ENCODE assay signal across 8 cellular contexts in the genomic region with DNA sequence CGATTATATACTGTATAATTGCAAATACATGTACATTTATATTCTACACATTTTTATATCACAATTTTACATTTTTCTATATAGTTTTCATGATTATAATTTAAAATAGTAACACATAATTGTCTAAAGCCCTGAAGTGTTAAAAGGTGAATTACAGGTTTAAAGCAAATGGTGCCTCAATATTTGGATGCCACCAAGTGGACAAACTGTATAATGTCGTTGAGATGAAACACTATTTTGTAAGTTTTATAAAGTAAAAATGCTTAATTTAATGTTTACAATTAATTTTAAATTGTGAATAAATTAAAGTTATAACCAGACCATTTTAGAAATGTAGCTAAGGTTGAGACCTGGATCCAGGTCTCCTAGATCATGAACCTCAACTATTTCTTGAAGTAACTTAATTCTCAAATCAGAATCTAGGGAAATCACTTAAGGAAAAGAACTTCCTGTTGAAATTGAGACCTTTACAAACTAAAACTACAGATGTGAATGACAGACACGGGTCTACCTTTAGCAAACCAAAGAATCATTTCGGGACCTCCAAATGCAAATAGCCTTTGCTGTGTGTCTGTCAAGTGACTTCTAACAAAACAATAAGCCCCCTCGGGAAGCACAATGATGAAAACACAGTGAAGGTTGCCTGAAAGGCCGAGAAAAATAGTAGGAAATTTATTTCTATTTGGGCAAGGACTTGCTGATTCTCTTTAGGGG. TPM values are rescaled to one million over a fixed set of nuclear protein-coding genes. Genes with fewer than 3 reads are reported as not detected.
DNase-seq lines count a peak whose midpoint lies in the region; ATAC-seq, FAIRE-seq and TF ChIP-seq lines count a peak whose summit lies in the region.

No MANE protein-coding gene starts in this region.

- H3K36me3 ChIP-seq in heart right ventricle (no peaks in the 10 kb centered on the region), SJCRH30 (no peaks in the 10 kb centered on the region), stomach (peaks cover 0 to 6% (median 0%) of the 10 kb centered on the region in 4 donors)

- FAIRE-seq in frontal cortex (lab: Jason Lieb, UNC) = peak; percentile 95

- intact Hi-C loops in heart right ventricle (cut with DNase I) (loop anchor here in 2 of 10 donors (10.0 kb wide), 2 partner anchors 61 to 341 kb away; partner anchors contain the start of gene C3orf70 (in 1 of the 2)), Right ventricle myocardium superior (cut with DNase I) (no loop called here), stomach (cut with DNase I; ENCODE audit: low total_unique reads) (no loop called here)

- H3K27me3 ChIP-seq in heart right ventricle (no peaks in the 10 kb centered on the region), SJCRH30 (no peaks in the 10 kb centered on the region), stomach (no peaks in the 10 kb centered on the region)

- no peaks in the 10 kb centered on the region for H3K9me3 ChIP-seq in heart right ventricle
- H3K9me3 ChIP-seq in SJCRH30 (replicated peaks) = no peaks in the 10 kb centered on the region
- no peaks in the 10 kb centered on the region for H3K9me3 ChIP-seq in stomach

- TF ChIP-seq EP300 in stomach (IDR thresholded peaks at IDR 0.05) = no peak

- 26 to 33% methylated on average over 6 of the region's 6 CpGs for WGBS in heart right ventricle, 2 donors
- whole genome bisulfite sequencing in stomach, 5 donors = 13 to 26% (median 19%) methylated on average over 6 of the region's 6 CpGs

- peak; percentile 20 to 67 (median 54) for TF ChIP-seq CTCF in heart right ventricle (IDR thresholded peaks at IDR 0.05)
- TF ChIP-seq CTCF in stomach (IDR thresholded peaks at IDR 0.05) = peak in 3 of 7 experiments; percentile 17 to 41 (median 35)

- ATAC-seq in heart right ventricle (peak in 1 of 8 donors; percentile 63), Right ventricle myocardium superior (ENCODE audit: poor library complexity) (no peak), GM18909 (IDR thresholded peaks at IDR 0.05; ENCODE audit: poor library complexity, unreplicated experiment) (no peak), HG02588 (IDR thresholded peaks at IDR 0.05; ENCODE audit: unreplicated experiment) (no peak)

- peak overlapping the region in 8 of 10 donors; percentile 15 to 81 (median 60) for H3K27ac ChIP-seq in heart right ventricle
- no peak overlapping the region; the same call in 1 of the 2 replicates for H3K27ac ChIP-seq in SJCRH30
- peak overlapping the region in 4 of 5 donors; percentile 65 to 74 (median 69) for H3K27ac ChIP-seq in stomach

- DNase-seq in heart right ventricle (no peak), Right ventricle myocardium superior (no peak), SJCRH30 (peak in 1 of 2 experiments; percentile 51), frontal cortex (ENCODE audit: low spot score in 2 of 2) (no peak), stomach (no peak), SK-N-DZ (ENCODE audit: low spot score) (no peak)

- TF ChIP-seq POLR2A in stomach (IDR thresholded peaks at IDR 0.05) = no peak

- H3K4me3 ChIP-seq in heart right ventricle (peak overlapping the region in 8 of 10 donors; percentile 10 to 50 (median 40)), SJCRH30 (peak overlapping the region; percentile 34), stomach (peak overlapping the region; percentile 11 to 42 (median 34))

- peaks cover 0 to 15% (median 6%) of the 10 kb centered on the region in 9 donors for H3K4me1 ChIP-seq in heart right ventricle
- peaks cover 4% of the 10 kb centered on the region; the same call in 1 of the 2 replicates for H3K4me1 ChIP-seq in SJCRH30
- peaks cover 0 to 4% (median 0%) of the 10 kb centered on the region in 4 donors for H3K4me1 ChIP-seq in stomach

RNA-seq across cellular contexts. Expression of gene EHHADH, which starts 37.8 kb away (rescaled TPM):
- total RNA-seq in heart right ventricle (10 to 100 TPM; 15.0 to 31.0 (median 20.4) TPM), Right ventricle myocardium superior (18.7 TPM), frontal cortex (1.2 TPM), stomach (10 to 100 TPM in 2 of 5 donors, 1 to 10 TPM in 2, under 1 TPM in 1; 0.58 to 18.3 (median 8.8) TPM)
- polyA plus RNA-seq in heart right ventricle (1 to 10 TPM; 3.8 to 4.4 TPM), stomach (1 to 10 TPM; 4.0 to 7.2 (median 6.5) TPM)
- total RNA-seq in SJCRH30 (2014; rRNA removed; shearing (Covaris generic)) = 3.4 and 5.7 TPM in 2 replicates
- polyA plus RNA-seq in SK-N-DZ (2014; cell fraction: cytosol; rRNA removed) = 3.0 and 3.1 TPM in 2 replicates
- polyA plus RNA-seq in SK-N-DZ (2014; cell fraction: nucleus; rRNA removed) = 3.7 and 6.5 TPM in 2 replicates
